Comparison of ENCODE assay signal across 7 cellular contexts in genomic region chr21:19286901-19287300, GRCh38.
"Had no signal": no experiment of that assay in that cellular context is flagged by ENCODE, and none has a peak within 500 bp of the region (broad histone marks: within the 10 kb centered on the region; RNA-seq: fewer than 3 reads in every experiment).

No MANE protein-coding gene starts in this region.

- H3K27ac ChIP-seq: HL-60, KMS-11 had no signal

- ATAC-seq: HepG2, K562 had no signal

- DNase-seq: IMR-90, KBM-7, KG1 had no signal

- H3K4me3 ChIP-seq: K562 had no signal

- H3K4me2 ChIP-seq: KMS-11 had no signal
